8 cellular contexts compared by ENCODE assay signal in the genomic region with DNA sequence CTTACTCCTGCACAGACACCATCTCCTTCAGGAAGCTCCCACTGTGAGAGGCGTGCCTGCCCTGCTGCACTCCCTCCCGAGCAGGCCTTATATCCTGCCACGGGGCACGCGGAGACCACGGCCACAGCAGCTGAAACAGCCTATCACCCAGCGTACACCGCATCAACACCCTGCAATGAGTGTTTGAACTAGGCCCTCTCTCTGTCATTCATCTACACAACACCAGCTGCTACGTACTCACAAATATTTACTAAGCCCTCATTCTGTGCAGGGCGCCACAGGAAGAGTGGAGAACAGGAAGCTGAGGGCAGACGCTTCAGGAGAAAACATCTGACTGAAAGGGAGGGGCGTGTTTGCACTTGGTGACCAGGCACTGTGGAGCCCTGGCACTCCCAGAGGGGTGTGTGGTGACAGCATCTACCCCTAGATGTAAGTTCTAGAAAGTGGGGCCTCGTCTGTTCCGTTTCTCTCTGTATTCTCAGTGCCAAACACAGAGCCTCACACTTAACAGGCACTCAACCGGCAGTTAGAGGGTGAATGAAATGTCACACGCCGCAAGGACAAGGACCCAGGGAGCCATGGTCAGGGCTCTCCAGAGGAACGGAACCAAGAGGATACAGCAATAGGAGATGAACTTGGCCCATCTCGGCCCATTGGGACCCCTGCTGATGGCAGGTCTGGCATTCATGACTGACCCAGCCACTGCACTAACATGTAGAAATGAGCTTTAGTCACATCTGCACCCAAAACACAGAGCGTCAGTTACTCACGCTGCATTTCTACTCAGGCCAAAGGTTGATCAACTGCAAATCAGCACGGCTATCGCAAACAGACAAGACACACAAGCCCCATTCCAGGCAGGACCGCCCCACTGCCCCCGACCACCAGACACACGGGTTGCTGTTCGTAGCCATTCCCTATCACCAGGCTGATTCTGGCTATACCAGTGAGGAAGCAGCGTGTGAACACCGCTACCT. TPM values are rescaled to one million over a fixed set of nuclear protein-coding genes. Genes with fewer than 3 reads are reported as not detected.
DNase-seq lines count a peak whose midpoint lies in the region; ATAC-seq, FAIRE-seq and TF ChIP-seq lines count a peak whose summit lies in the region.

No MANE protein-coding gene starts in this region.

- FAIRE-seq in pancreas (lab: Jason Lieb, UNC) = no peak

- peaks cover 31% of the 10 kb centered on the region for H3K4me1 ChIP-seq in GM23338 (ENCODE audit: insufficient read depth)
- H3K4me1 ChIP-seq in esophagus muscularis mucosa = peaks cover 96 to 100% (median 99%) of the 10 kb centered on the region in 4 donors
- H3K4me1 ChIP-seq in pancreas = peaks cover 57 to 66% (median 61%) of the 10 kb centered on the region in 3 donors

- peak overlapping the region; percentile 25 for H3K27ac Mint-ChIP-seq in GM23338

- 39% methylated on average over 28 of the region's 29 CpGs for WGBS in esophagus muscularis mucosa
- WGBS in pancreas, 2 donors = 22 to 28% methylated on average over 29 of the region's 29 CpGs

- H3F3A ChIP-seq in GM23338 (replicated peaks; ENCODE audit: low read depth) = 0 out of 2 replicates have a peak, but pooled peaks cover 3% of the 10 kb centered on the region

- no peaks in the 10 kb centered on the region; the same call in 2 of the 3 replicates for H3K36me3 Mint-ChIP-seq in GM23338 (ENCODE audit: low read depth)

- intact Hi-C loops in esophagus muscularis mucosa (cut with DNase I) = no loop called here
- intact Hi-C loops in pancreas (cut with DNase I) = no loop called here

- H3K27ac ChIP-seq in GM23338 (ENCODE audit: low read depth) (0 out of 2 replicates have a peak overlapping the region, but pooled peaks have one; percentile 65), esophagus muscularis mucosa (replicated peaks in 1 of 4) (peak overlapping the region; percentile 79 to 85 (median 84)), pancreas (peak overlapping the region; percentile 66 to 88 (median 78))

- H3K36me3 ChIP-seq in GM23338 (ENCODE audit: insufficient read depth) (no peaks in the 10 kb centered on the region), esophagus muscularis mucosa (no peaks in the 10 kb centered on the region), pancreas (no peaks in the 10 kb centered on the region)

- peaks cover 73% of the 10 kb centered on the region for H3K4me1 Mint-ChIP-seq in GM23338

- TF ChIP-seq CTCF in GM23338 (conservative IDR thresholded peaks at IDR 0.05; ENCODE audit: low read depth in 2 of 2) (no peak), esophagus muscularis mucosa (IDR thresholded peaks at IDR 0.05) (no peak), pancreas (IDR thresholded peaks at IDR 0.05) (no peak)

- H3K4me3 ChIP-seq in GM23338 = no peak overlapping the region
- peak overlapping the region in 3 of 4 donors; percentile 10 to 29 (median 12) for H3K4me3 ChIP-seq in esophagus muscularis mucosa
- peak overlapping the region in 1 of 4 donors; percentile 9 for H3K4me3 ChIP-seq in pancreas

- H3K9me2 ChIP-seq in GM23338 (ENCODE audit: insufficient read depth) = no peaks in the 10 kb centered on the region

- H3K9me3 ChIP-seq in esophagus muscularis mucosa (no peaks in the 10 kb centered on the region), pancreas (no peaks in the 10 kb centered on the region)

- no peak overlapping the region for H2AFZ ChIP-seq in GM23338

- no peak for TF ChIP-seq EP300 in esophagus muscularis mucosa (IDR thresholded peaks at IDR 0.05)

- ATAC-seq in GM23338 (no peak; the same call in 2 of the 3 replicates), pancreas (peak; percentile 81 to 85 (median 82)), HG02885 (IDR thresholded peaks at IDR 0.05; ENCODE audit: poor library complexity, unreplicated experiment) (no peak), HG02870 (IDR thresholded peaks at IDR 0.05; ENCODE audit: unreplicated experiment) (no peak)

- H3K27me3 ChIP-seq in GM23338 (ENCODE audit: insufficient read depth) (no peaks in the 10 kb centered on the region), esophagus muscularis mucosa (no peaks in the 10 kb centered on the region), pancreas (no peaks in the 10 kb centered on the region)

- peaks cover 82% of the 10 kb centered on the region for H4K20me1 ChIP-seq in GM23338 (replicated peaks; ENCODE audit: insufficient read depth)

- DNase-seq in GM23338 (ENCODE audit: low spot score) (no peak), NCI-H2227 treated with DMSO at 0.1 percent for 48 hours (lab: John Stamatoyannopoulos, UW) (peak; percentile 59), activated T-cell treated with anti-CD3 and anti-CD28 coated beads for 24 hours (ENCODE audit: low read depth) (peak; percentile 39), esophagus muscularis mucosa (ENCODE audit: extremely low spot score) (no peak), pancreas (peak in 5 of 6 donors; percentile 73 to 87 (median 81)), RKO (ENCODE audit: low spot score) (no peak)

- H3K27me3 Mint-ChIP-seq in GM23338 (ENCODE audit: insufficient read depth, low read depth, poor library complexity) = peaks cover 19% of the 10 kb centered on the region

- TF ChIP-seq POLR2A in esophagus muscularis mucosa (IDR thresholded peaks at IDR 0.05; ENCODE audit: low read depth) = no peak

- peak overlapping the region; percentile 49 for H3K4me2 ChIP-seq in GM23338

- H3K4me3 Mint-ChIP-seq in GM23338 = no peak overlapping the region

- H3K79me2 ChIP-seq in GM23338 (replicated peaks; ENCODE audit: insufficient read depth) = peaks cover 98% of the 10 kb centered on the region

- no peaks in the 10 kb centered on the region for H3K9me3 Mint-ChIP-seq in GM23338

TF ChIP-seq in GM23338, 12 proteins besides CTCF, POLR2A, EP300 and RAD21 (continues in another document):
- TF ChIP-seq EZH2 (IDR thresholded peaks at IDR 0.05; ENCODE audit: low read depth, unreplicated experiment) (no peak), EZH2phosphoT487 (IDR thresholded peaks at IDR 0.05; ENCODE audit: unreplicated experiment) (no peak), STAT1 (IDR thresholded peaks at IDR 0.05; ENCODE audit: unreplicated experiment) (no peak), CREB1 (CRISPR knock-in tag; IDR thresholded peaks at IDR 0.05; ENCODE audit: low read depth) (no peak)

RNA-seq across cellular contexts. Expression of a gene that starts 15.7 kb away (rescaled TPM):
- total RNA-seq in GM23338 (2014; rRNA removed; shearing (Covaris generic)) = 98.3 and 105 TPM in 2 replicates
- polyA plus RNA-seq in GM23338 (2016; fragmentation: Nextera tagmentation; extraction: Ambion mirVana) (40.2 and 41.2 TPM in 2 replicates), pancreas (10 to 100 TPM; 29.1 to 39.9 TPM)
- total RNA-seq in esophagus muscularis mucosa (100 to 1,000 TPM in 2 of 4 donors, 10 to 100 TPM in 2; 92.2 to 127 (median 102) TPM), pancreas (10 to 100 TPM; 27.6 to 42.2 (median 34.7) TPM)

RNA-seq across cellular contexts. Expression of a gene that starts 48.2 kb away (rescaled TPM):
- 0.74 and 3.2 TPM in 2 replicates for total RNA-seq in GM23338 (2014; rRNA removed; shearing (Covaris generic))
- polyA plus RNA-seq in GM23338 (2016; fragmentation: Nextera tagmentation; extraction: Ambion mirVana) (1.5 and 2.5 TPM in 2 replicates), pancreas (10 to 100 TPM; 62.9 to 77.2 TPM)
- total RNA-seq in esophagus muscularis mucosa (10 to 100 TPM in 3 of 4 donors, 1 to 10 TPM in 1; 5.5 to 16.1 (median 15.2) TPM), pancreas (10 to 100 TPM; 10.5 to 23.2 (median 14.0) TPM)

RNA-seq across cellular contexts. Expression of a gene that starts 57.6 kb away (rescaled TPM):
- 3.2 and 3.7 TPM in 2 replicates for total RNA-seq in GM23338 (2014; rRNA removed; shearing (Covaris generic))
- polyA plus RNA-seq in GM23338 (2016; fragmentation: Nextera tagmentation; extraction: Ambion mirVana) (0.79 and 0.89 TPM in 2 replicates), pancreas (10 to 100 TPM in 1 of 2 donors, 1 to 10 TPM in 1; 4.0 to 10.1 TPM)
- total RNA-seq in esophagus muscularis mucosa (10 to 100 TPM in 1 of 4 donors, 1 to 10 TPM in 3; 5.0 to 12.5 (median 7.6) TPM), pancreas (1 to 10 TPM; 2.9 to 5.6 (median 4.6) TPM)

RNA-seq across cellular contexts. Expression of a gene that starts 58.7 kb away (rescaled TPM):
- 171 and 187 TPM in 2 replicates for total RNA-seq in GM23338 (2014; rRNA removed; shearing (Covaris generic))
- 523 and 558 TPM in 2 replicates for polyA plus RNA-seq in GM23338 (2016; fragmentation: Nextera tagmentation; extraction: Ambion mirVana)
- total RNA-seq in esophagus muscularis mucosa = 100 to 1,000 TPM; 292 to 378 (median 314) TPM
- 100 to 1,000 TPM in 1 of 6 donors, 10 to 100 TPM in 5; 58.0 to 104 (median 82.0) TPM for total RNA-seq in pancreas
- polyA plus RNA-seq in pancreas = 100 to 1,000 TPM; 161 to 209 TPM

Comparison
In these comparisons a context has a peak if more than half of its experiments do, and no peak if none do; other contexts are left out.
1. ATAC-seq: peak in pancreas (4 of 4); none in GM23338 (single experiment), HG02885 (single experiment) and HG02870 (single experiment).
2. DNase-seq: peak in NCI-H2227 treated with DMSO at 0.1 percent for 48 hours (single experiment), activated T-cell treated with anti-CD3 and anti-CD28 coated beads for 24 hours (single experiment) and pancreas (5 of 6); none in GM23338 (single experiment), esophagus muscularis mucosa (single experiment) and RKO (single experiment).
3. Peak in every context shown above with its lines, with median percentiles within 50 percentile points of each other: H3K27ac ChIP-seq.